ENCODE assay signal across 1 cellular context in genomic region chrX:139213241-139213709, GRCh38.
TF ChIP-seq lines count a peak whose summit lies in the region.

No MANE protein-coding gene starts in this region.

TF ChIP-seq in K562, 482 proteins besides CTCF, POLR2A, EP300 and RAD21 (continued from another document and continues in another):
- no peak for TF ChIP-seq ZNF449 (CRISPR knock-in tag; IDR thresholded peaks at IDR 0.05)
- no peak for TF ChIP-seq ZNF717 (CRISPR knock-in tag; IDR thresholded peaks at IDR 0.05)
- no peak for TF ChIP-seq ZBTB7A (IDR thresholded peaks at IDR 0.05; ENCODE audit: borderline replicate concordance, control insufficient read depth, low read depth, low read length)
- TF ChIP-seq SMAD3 (CRISPR knock-in tag; conservative IDR thresholded peaks at IDR 0.05): no peak
- no peak for TF ChIP-seq CBX8 (IDR thresholded peaks at IDR 0.05; ENCODE audit: borderline replicate concordance, extremely low read depth, low read depth, low read length, poor library complexity, severe bottlenecking)
- TF ChIP-seq XRCC5 (IDR thresholded peaks at IDR 0.05; ENCODE audit: low read depth, low read length): no peak
- TF ChIP-seq SMARCE1 (IDR thresholded peaks at IDR 0.05): peak; percentile 88
- no peak for TF ChIP-seq NKRF (IDR thresholded peaks at IDR 0.05; ENCODE audit: borderline replicate concordance)
- no peak for TF ChIP-seq SMC3 (conservative IDR thresholded peaks at IDR 0.05; ENCODE audit: insufficient read depth, low read depth, low read length)
- no peak for TF ChIP-seq STAT5B (CRISPR knock-in tag; IDR thresholded peaks at IDR 0.05)
- TF ChIP-seq SIRT6 (IDR thresholded peaks at IDR 0.05; ENCODE audit: low read depth, low read length): no peak
- no peak for TF ChIP-seq ZNF318 (IDR thresholded peaks at IDR 0.05; ENCODE audit: borderline replicate concordance in 1 of 2, low read depth in 1 of 2)
- TF ChIP-seq STAG1 (CRISPR knock-in tag; IDR thresholded peaks at IDR 0.05; ENCODE audit: borderline replicate concordance): no peak
- TF ChIP-seq ZNF197 (CRISPR knock-in tag; IDR thresholded peaks at IDR 0.05; ENCODE audit: low read depth): no peak; the same call in 1 of the 2 replicates
- peak; percentile 67; the same call in 1 of the 2 replicates for TF ChIP-seq CTBP1 (IDR thresholded peaks at IDR 0.05; ENCODE audit: borderline replicate concordance)
- peak; percentile 74 for TF ChIP-seq KLF16 (IDR thresholded peaks at IDR 0.05)
- TF ChIP-seq LARP7 (IDR thresholded peaks at IDR 0.05): no peak
- TF ChIP-seq SRF (CRISPR knock-in tag; IDR thresholded peaks at IDR 0.05): peak; percentile 56 to 93; a peak in 3 of 4 replicates
- TF ChIP-seq NCOA4 (IDR thresholded peaks at IDR 0.05; ENCODE audit: partially characterized antibody): no peak
- TF ChIP-seq MAZ (CRISPR knock-in tag; conservative IDR thresholded peaks at IDR 0.05 in 1 of 2, IDR thresholded peaks at IDR 0.05 in 1 of 2): no peak
- TF ChIP-seq PTTG1 (tag; IDR thresholded peaks at IDR 0.05; ENCODE audit: low read depth): no peak
- TF ChIP-seq SLC30A9 (CRISPR knock-in tag; IDR thresholded peaks at IDR 0.05): no peak
- TF ChIP-seq TSHZ1 (CRISPR knock-in tag; IDR thresholded peaks at IDR 0.05): no peak
- TF ChIP-seq POLR2B (IDR thresholded peaks at IDR 0.05; ENCODE audit: low read depth, partially characterized antibody): peak; percentile 21
- no peak for TF ChIP-seq HEY1 (CRISPR knock-in tag; IDR thresholded peaks at IDR 0.05; ENCODE audit: borderline replicate concordance)
- peak; percentile 93 for TF ChIP-seq CBFA2T3 (IDR thresholded peaks at IDR 0.05)
- TF ChIP-seq ZC3H8 (IDR thresholded peaks at IDR 0.05): no peak
- no peak for TF ChIP-seq HNRNPUL1 (IDR thresholded peaks at IDR 0.05; ENCODE audit: low read length)
- TF ChIP-seq ETV5 (CRISPR knock-in tag; IDR thresholded peaks at IDR 0.05; ENCODE audit: low read depth): no peak; the same call in 1 of the 2 replicates
- TF ChIP-seq ZNF740 (CRISPR knock-in tag; IDR thresholded peaks at IDR 0.05): no peak
- TF ChIP-seq ZNF740 (tag; IDR thresholded peaks at IDR 0.05): no peak
- TF ChIP-seq ARNT (IDR thresholded peaks at IDR 0.05): peak; percentile 45 to 84; a peak in 3 of 4 replicates
- no peak for TF ChIP-seq HOMEZ (CRISPR knock-in tag; IDR thresholded peaks at IDR 0.05)
- peak; percentile 65; the same call in 1 of the 2 replicates for TF ChIP-seq NCOA1 (IDR thresholded peaks at IDR 0.05; ENCODE audit: low read depth)
- TF ChIP-seq FOXO4 (CRISPR knock-in tag; IDR thresholded peaks at IDR 0.05): no peak
- no peak for TF ChIP-seq SREBF2 (CRISPR knock-in tag; IDR thresholded peaks at IDR 0.05)
- no peak for TF ChIP-seq PPARD (CRISPR knock-in tag; IDR thresholded peaks at IDR 0.05)
- no peak for TF ChIP-seq ELF1 (tag; IDR thresholded peaks at IDR 0.05)
- TF ChIP-seq BRD4 (IDR thresholded peaks at IDR 0.05): peak; percentile 22; the same call in 1 of the 2 replicates
- TF ChIP-seq FOXK2 (conservative IDR thresholded peaks at IDR 0.05 in 1 of 2, IDR thresholded peaks at IDR 0.05 in 1 of 2; ENCODE audit: low read depth in 2 of 2): peak in 1 of 2 experiments; percentile 42; a peak in 2 of 4 replicates
- no peak for TF ChIP-seq ZBTB9 (CRISPR knock-in tag; IDR thresholded peaks at IDR 0.05)
- TF ChIP-seq TCF7L2 (IDR thresholded peaks at IDR 0.05; ENCODE audit: low read depth, low read length): no peak
- no peak for TF ChIP-seq CGGBP1 (CRISPR knock-in tag; IDR thresholded peaks at IDR 0.05)
- peak; percentile 55 for TF ChIP-seq EP400 (IDR thresholded peaks at IDR 0.05)
- TF ChIP-seq ATF7 (IDR thresholded peaks at IDR 0.05): peak; percentile 92
